In genomic region chr15:85500060-85500708, GRCh38 we compare ENCODE assay signal across 2 cellular contexts.
TF ChIP-seq lines count a peak whose summit lies in the region.

No MANE protein-coding gene starts in this region.

TF ChIP-seq in GM23338, 12 proteins besides CTCF, POLR2A, EP300 and RAD21 (continued from another document):
- no peak for TF ChIP-seq ZNF462 (CRISPR knock-in tag; IDR thresholded peaks at IDR 0.05)

TF ChIP-seq in HepG2, 621 proteins besides CTCF, POLR2A, EP300 and RAD21 (continued from another document):
- no peak for TF ChIP-seq ZBTB49 (CRISPR knock-in tag; IDR thresholded peaks at IDR 0.05; ENCODE audit: borderline replicate concordance)
- TF ChIP-seq RXRB (CRISPR knock-in tag; IDR thresholded peaks at IDR 0.05; ENCODE audit: borderline replicate concordance): no peak
- TF ChIP-seq KDM6A (CRISPR knock-in tag; IDR thresholded peaks at IDR 0.05; ENCODE audit: low read depth): no peak
- TF ChIP-seq NFE2 (CRISPR knock-in tag; IDR thresholded peaks at IDR 0.05): no peak
- TF ChIP-seq ZNF713 (CRISPR knock-in tag; IDR thresholded peaks at IDR 0.05): no peak
- no peak for TF ChIP-seq DRAP1 (CRISPR knock-in tag; IDR thresholded peaks at IDR 0.05)
